Comparison of ENCODE assay signal across 15 cellular contexts in the genomic region with DNA sequence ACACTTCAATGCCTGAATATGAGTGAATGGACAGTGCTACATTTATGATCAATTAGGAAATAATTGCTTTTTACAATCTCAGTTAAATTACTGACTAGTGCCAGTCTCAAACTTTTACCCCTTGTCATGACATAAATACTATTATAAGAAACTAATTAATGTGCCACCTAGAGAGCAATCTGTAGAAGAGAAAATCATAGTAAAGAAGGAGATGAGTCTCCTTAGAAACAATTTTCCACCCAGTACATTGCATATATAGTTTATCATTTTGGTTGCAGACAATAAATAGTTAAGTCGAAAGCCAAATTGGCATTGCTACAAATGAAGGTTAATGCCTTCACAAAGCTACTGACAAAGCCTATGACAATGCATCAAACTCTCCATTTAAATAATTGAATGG.
DNase-seq lines count a peak whose midpoint lies in the region; ATAC-seq and TF ChIP-seq lines count a peak whose summit lies in the region.
"Had no signal": no experiment of that assay in that cellular context is flagged by ENCODE, and none has a peak within 500 bp of the region (broad histone marks: within the 10 kb centered on the region; RNA-seq: fewer than 3 reads in every experiment).

No MANE protein-coding gene starts in this region.

- 100% methylated on average over 1 of the region's 1 CpG for WGBS in endodermal cell (ENCODE audit: insufficient coverage in 1 of 2, insufficient read length in 1 of 2), 2 experiments

- H3K9me3 ChIP-seq in endodermal cell (ENCODE audit: control insufficient read depth, low read length): no peaks in the 10 kb centered on the region
- H3K9me3 ChIP-seq: Caco-2 had no signal

- H3K27me3 ChIP-seq in GM23338 (ENCODE audit: insufficient read depth) (no peaks in the 10 kb centered on the region), endodermal cell (ENCODE audit: control insufficient read depth, insufficient read depth, low read length, poor library complexity, severe bottlenecking) (no peaks in the 10 kb centered on the region)

- H3K27ac ChIP-seq in GM23338 (ENCODE audit: low read depth) (no peak overlapping the region), endodermal cell (ENCODE audit: low read depth, low read length) (no peak overlapping the region)

- H3K4me3 Mint-ChIP-seq in GM23338 (no peak overlapping the region), endodermal cell (no peak overlapping the region)
- H3K4me3 Mint-ChIP-seq: CD14-positive monocyte had no signal

- TF ChIP-seq CTCF in GM23338 (conservative IDR thresholded peaks at IDR 0.05; ENCODE audit: low read depth in 2 of 2): peak in 1 of 2 experiments; percentile 62; a peak in 3 of 4 replicates
- peak; percentile 46 for TF ChIP-seq CTCF in endodermal cell (conservative IDR thresholded peaks at IDR 0.05)

- DNase-seq in GM23338 (ENCODE audit: low spot score): peak; percentile 29
- peak; percentile 4 for DNase-seq in OCI-M1 (lab: John Stamatoyannopoulos, UW)
- DNase-seq in endodermal cell: no peak
- DNase-seq in NCI-H187 treated with DMSO at 0.1 percent for 48 hours (lab: John Stamatoyannopoulos, UW): no peak
- DNase-seq in ureter (ENCODE audit: low spot score): no peak
- DNase-seq: Caco-2, DMS79 treated with DMSO at 0.1 percent for 48 hours, KBM-7, NCI-H1105, NCI-H187, NCI-H82, SHP77 treated with DMSO at 0.1 percent for 48 hours had no signal

- H3K27me3 Mint-ChIP-seq in GM23338 (ENCODE audit: insufficient read depth, low read depth, poor library complexity) (no peaks in the 10 kb centered on the region), endodermal cell (ENCODE audit: insufficient read depth) (no peaks in the 10 kb centered on the region)

- ATAC-seq in GM23338 (no peak), HG03520 (IDR thresholded peaks at IDR 0.05; ENCODE audit: unreplicated experiment) (no peak), GM21786 (IDR thresholded peaks at IDR 0.05; ENCODE audit: unreplicated experiment) (no peak)

- H3K4me1 ChIP-seq in GM23338 (ENCODE audit: insufficient read depth): no peaks in the 10 kb centered on the region
- H3K4me1 ChIP-seq in endodermal cell (ENCODE audit: control insufficient read depth, insufficient read depth, low read length): no peaks in the 10 kb centered on the region
- H3K4me1 ChIP-seq: Caco-2 had no signal

- H3K27ac Mint-ChIP-seq in GM23338 (no peak overlapping the region), endodermal cell (no peak overlapping the region)
- H3K27ac Mint-ChIP-seq: CD14-positive monocyte had no signal

- no peak overlapping the region for H2AFZ ChIP-seq in GM23338

- H3K36me3 Mint-ChIP-seq in GM23338 (ENCODE audit: low read depth) (no peaks in the 10 kb centered on the region), endodermal cell (ENCODE audit: low read depth) (no peaks in the 10 kb centered on the region)
- H3K36me3 Mint-ChIP-seq: CD14-positive monocyte had no signal

- H3K9ac ChIP-seq in endodermal cell (ENCODE audit: extremely low read depth, low read length, poor library complexity, severe bottlenecking): no peak overlapping the region

- H3K4me3 ChIP-seq in GM23338: no peak overlapping the region
- no peak overlapping the region for H3K4me3 ChIP-seq in endodermal cell (ENCODE audit: low read length)

- no peaks in the 10 kb centered on the region for H3K36me3 ChIP-seq in GM23338 (ENCODE audit: insufficient read depth)
- H3K36me3 ChIP-seq in endodermal cell (ENCODE audit: control insufficient read depth, insufficient read depth, low read length): no peaks in the 10 kb centered on the region

- H3K4me2 ChIP-seq in GM23338: no peak overlapping the region

- no peaks in the 10 kb centered on the region for H3K79me2 ChIP-seq in GM23338 (replicated peaks; ENCODE audit: insufficient read depth)

- H3K9me3 Mint-ChIP-seq in GM23338 (no peaks in the 10 kb centered on the region), endodermal cell (no peaks in the 10 kb centered on the region)

- H4K20me1 ChIP-seq in GM23338 (replicated peaks; ENCODE audit: insufficient read depth): no peaks in the 10 kb centered on the region

- H3F3A ChIP-seq in GM23338 (replicated peaks; ENCODE audit: low read depth): no peaks in the 10 kb centered on the region

- no peaks in the 10 kb centered on the region for H3K9me2 ChIP-seq in GM23338 (ENCODE audit: insufficient read depth)

- H3K4me1 Mint-ChIP-seq in GM23338 (peaks cover 3% of the 10 kb centered on the region; the same call in 1 of the 3 replicates), endodermal cell (peaks cover 9% of the 10 kb centered on the region)
- H3K4me1 Mint-ChIP-seq: CD14-positive monocyte had no signal

TF ChIP-seq in GM23338, 12 proteins besides CTCF, POLR2A, EP300 and RAD21:
- no peak for TF ChIP-seq JUNB (IDR thresholded peaks at IDR 0.05; ENCODE audit: unreplicated experiment)
- no peak for TF ChIP-seq STAT1 (IDR thresholded peaks at IDR 0.05; ENCODE audit: unreplicated experiment)
- TF ChIP-seq EZH2 (IDR thresholded peaks at IDR 0.05; ENCODE audit: low read depth, unreplicated experiment): no peak
- no peak for TF ChIP-seq EZH2phosphoT487 (IDR thresholded peaks at IDR 0.05; ENCODE audit: unreplicated experiment)

Comparison
In these comparisons a context has a peak if more than half of its experiments do, and no peak if none do; other contexts are left out.
1. DNase-seq: peak in GM23338 (single experiment) and OCI-M1 (single experiment); none in endodermal cell (single experiment), NCI-H187 treated with DMSO at 0.1 percent for 48 hours (single experiment) and ureter (single experiment).